In genomic region chr7:35969055-35969454, GRCh38 we compare ENCODE assay signal across 28 cellular contexts.
"Had no signal": no experiment of that assay in that cellular context is flagged by ENCODE, and none has a peak within 500 bp of the region (broad histone marks: within the 10 kb centered on the region; RNA-seq: fewer than 3 reads in every experiment).

No MANE protein-coding gene starts in this region.

- H3K9ac ChIP-seq: neural progenitor cell had no signal

- H2AFZ ChIP-seq: hepatocyte, neural progenitor cell had no signal

- H3K79me2 ChIP-seq: hepatocyte had no signal

- H3K36me3 ChIP-seq: ascending aorta, cardiac muscle cell, gastrocnemius medialis, neural progenitor cell, right lobe of liver, thoracic aorta had no signal

- H3K4me2 ChIP-seq: hepatocyte, neural progenitor cell had no signal

- H3K27me3 ChIP-seq: ascending aorta, cardiac muscle cell, dorsolateral prefrontal cortex, hepatocyte, neural progenitor cell, right lobe of liver had no signal

- ATAC-seq: gastrocnemius medialis; left ventricle myocardium superior; naive thymus-derived CD8-positive, alpha-beta T cell had no signal

- H3K27ac ChIP-seq: ascending aorta, cardiac muscle cell, coronary artery, dorsolateral prefrontal cortex, gastrocnemius medialis, hepatocyte, neural progenitor cell, right lobe of liver, skin epidermis, thoracic aorta had no signal

- DNase-seq: activated CD4-positive, alpha-beta memory T cell treated with anti-CD3 and anti-CD28 coated beads for 36 hours; activated CD4-positive, alpha-beta T cell treated with anti-CD3 and anti-CD28 coated beads for 4 hours; activated CD4-positive, CD25-positive, alpha-beta regulatory T cell; activated CD8-positive, alpha-beta memory T cell treated with anti-CD3 and anti-CD28 coated beads, Interleukin-2, amount 50 U/mL, for 4 hours; activated effector memory CD4-positive, alpha-beta T cell treated with anti-CD3 and anti-CD28 coated beads, Interleukin-2, amount 50 U/mL, for 16 hours; activated naive CD4-positive, alpha-beta T cell treated with anti-CD3 and anti-CD28 coated beads for 36 hours; activated naive CD8-positive, alpha-beta T cell treated with anti-CD3 and anti-CD28 coated beads for 36 hours; activated T-cell treated with anti-CD3 and anti-CD28 coated beads, Interleukin-2, amount 50 U/mL, for 1 hour; dorsolateral prefrontal cortex; effector memory CD4-positive, alpha-beta T cell; erythroblast; gastrocnemius medialis; islet precursor cell; left ventricle myocardium superior; midbrain; naive thymus-derived CD8-positive, alpha-beta T cell; right lobe of liver; stimulated activated CD4-positive, alpha-beta T cell treated with anti-CD3 and anti-CD28 coated beads, Interleukin-12 subunit alpha, Interleukin-12 subunit beta, amount 100 ng/mL, for 4 hours; stimulated activated CD4-positive, alpha-beta T cell treated with anti-CD3 and anti-CD28 coated beads, Interleukin-4, amount 100 ng/mL, for 1 hour; stimulated activated naive CD8-positive, alpha-beta T cell treated with anti-CD3 and anti-CD28 coated beads, Interleukin-15, Interleukin-2, amounts not matched to agents 100 U/mL and 50 U/mL, for 24 hours; trophoblast cell had no signal

- H3K4me1 ChIP-seq: ascending aorta, gastrocnemius medialis, neural progenitor cell, right lobe of liver had no signal

- H3K4me3 ChIP-seq: ascending aorta, cardiac muscle cell, coronary artery, dorsolateral prefrontal cortex, gastrocnemius medialis, hepatocyte, neural progenitor cell, right lobe of liver, skin epidermis, thoracic aorta had no signal

- H3K9me3 ChIP-seq: ascending aorta, gastrocnemius medialis, right lobe of liver, thoracic aorta had no signal
